In the genomic region with DNA sequence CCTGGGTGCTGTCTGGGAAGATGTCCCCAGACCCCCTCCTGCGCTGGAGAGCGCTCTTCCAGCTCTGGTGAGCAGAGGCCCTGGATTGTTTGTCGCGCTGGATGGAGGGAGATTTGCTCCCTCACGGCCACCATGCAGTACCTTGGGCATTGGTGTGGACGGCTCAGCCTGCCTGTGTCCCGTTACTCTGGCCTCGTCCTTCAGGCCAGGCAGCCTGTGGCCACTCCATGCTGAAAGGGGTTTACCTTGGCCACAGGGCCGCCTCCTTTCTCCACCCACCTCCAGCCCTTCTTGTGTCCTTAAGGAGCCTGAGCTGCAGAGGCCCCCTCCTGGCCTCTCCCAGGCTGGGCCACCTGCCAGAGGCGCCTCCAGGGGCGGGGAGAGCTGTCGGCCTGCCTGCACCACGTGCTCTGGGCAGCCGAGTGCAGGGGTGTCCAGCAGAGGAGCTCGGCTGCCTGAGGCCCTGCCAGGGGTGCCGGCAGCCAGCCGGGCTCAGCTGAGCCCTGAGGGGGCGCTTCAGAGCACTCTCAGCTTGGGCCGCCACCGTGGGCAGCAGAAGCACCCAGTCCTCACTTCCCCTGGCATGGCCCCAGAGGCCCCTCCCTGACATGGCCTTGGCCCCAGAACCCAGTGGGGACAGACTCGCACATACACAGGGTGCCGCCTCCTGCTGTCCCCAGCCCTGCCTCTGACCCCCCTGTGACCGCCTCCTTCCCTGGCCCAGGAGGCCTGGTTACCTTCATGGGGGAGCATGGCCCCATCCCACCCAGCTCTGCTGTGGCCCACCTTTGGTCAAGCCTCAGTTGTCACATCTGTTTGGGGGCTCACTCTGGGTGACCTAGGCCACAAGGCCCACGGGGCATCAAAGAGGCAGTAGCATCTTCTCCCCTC, we compare ENCODE assay signal across 8 cellular contexts. TPM values are rescaled to one million over a fixed set of nuclear protein-coding genes. Genes with fewer than 3 reads are reported as not detected.
DNase-seq lines count a peak whose midpoint lies in the region; ATAC-seq and TF ChIP-seq lines count a peak whose summit lies in the region.

No MANE protein-coding gene starts in this region.

- H3K27me3 Mint-ChIP-seq in MCF 10A (ENCODE audit: insufficient read depth, unreplicated experiment): no peaks in the 10 kb centered on the region

- H3K27ac ChIP-seq in tibial artery: peak overlapping the region; percentile 39 to 96

- H3K4me3 ChIP-seq in tibial artery: no peak overlapping the region

- CTCF ChIA-PET in MCF 10A (lab: Yijun Ruan, JAX): interaction anchor here (0.6 to 4.4 kb wide), 27 partner anchors 9 to 998 kb away, joined by 3 to 87 read pairs (median 4); no protein-coding TSS in a partner anchor

- H3K36me3 ChIP-seq in tibial artery: peaks cover 0 to 41% (median 26%) of the 10 kb centered on the region in 3 donors

- no TSS peak for BruUV-seq in MCF 10A (replicated peaks; lab: Mats Ljungman, UMichigan)

- H3K27ac Mint-ChIP-seq in MCF 10A (ENCODE audit: low read depth, unreplicated experiment): no peak overlapping the region

- H3K27me3 ChIP-seq in tibial artery: no peaks in the 10 kb centered on the region

- DNase-seq in D341Med (ENCODE audit: low spot score) (peak; percentile 57), M059J (ENCODE audit: low read depth) (peak; percentile 26), MCF 10A (ENCODE audit: unreplicated experiment) (peak; percentile 80), left lobe of liver (ENCODE audit: low spot score) (peak; percentile 72), tibial artery (peak; percentile 55 to 94), GDM1 (lab: John Stamatoyannopoulos, UW) (no peak), NOMO-1 (lab: John Stamatoyannopoulos, UW; ENCODE audit: unreplicated experiment in 2 of 2) (no peak)

- intact Hi-C loops in MCF 10A (cut with micrococcal nuclease): loop anchor here (5.0 kb wide), 1 partner anchor 1387 kb away; no protein-coding TSS in a partner anchor
- intact Hi-C loops in tibial artery (cut with DNase I; ENCODE audit: low total_unique reads): loop anchor here (5.0 to 10.0 kb wide), 3 partner anchors 347 to 840 kb away; partner anchors contain the start of gene CPT1A

- H3K4me3 Mint-ChIP-seq in MCF 10A (ENCODE audit: unreplicated experiment): peak overlapping the region; percentile 98

- no peaks in the 10 kb centered on the region for H3K9me3 ChIP-seq in tibial artery

- peak; percentile 41 for ATAC-seq in left lobe of liver
- no peak for ATAC-seq in GM21447 (IDR thresholded peaks at IDR 0.05; ENCODE audit: unreplicated experiment)

- H3K9me3 Mint-ChIP-seq in MCF 10A (ENCODE audit: unreplicated experiment): no peaks in the 10 kb centered on the region

- peaks cover 58% of the 10 kb centered on the region for H3K36me3 Mint-ChIP-seq in MCF 10A (ENCODE audit: insufficient read depth, unreplicated experiment)

- POLR2A ChIA-PET in MCF 10A (lab: Yijun Ruan, JAX): interaction anchor here (0.6 to 3.4 kb wide), 13 partner anchors 11 to 1031 kb away, joined by 3 to 32 read pairs (median 3); partner anchors contain the start of gene TPCN2

- H3K4me1 ChIP-seq in tibial artery: peaks cover 4 to 49% (median 35%) of the 10 kb centered on the region in 4 donors

- H3K4me1 Mint-ChIP-seq in MCF 10A (ENCODE audit: insufficient read depth, unreplicated experiment): peaks cover 8% of the 10 kb centered on the region

- TF ChIP-seq CTCF in MCF 10A (IDR thresholded peaks at IDR 0.05; ENCODE audit: unreplicated experiment): no peak
- peak; percentile 33 to 37 for TF ChIP-seq CTCF in tibial artery (IDR thresholded peaks at IDR 0.05)

RNA-seq across cellular contexts. Expression of gene CCND1, which starts 3.4 kb away (rescaled TPM):
- 76.0 and 91.0 TPM in 2 replicates for total RNA-seq in M059J (2014; rRNA removed; shearing (Covaris generic))
- total RNA-seq in MCF 10A (2022) (96.6 and 106 TPM in 2 replicates), left lobe of liver (82.6 TPM)

RNA-seq across cellular contexts. Expression of gene LTO1, which starts 30.8 kb away (rescaled TPM):
- 14.9 and 15.7 TPM in 2 replicates for total RNA-seq in M059J (2014; rRNA removed; shearing (Covaris generic))
- total RNA-seq in MCF 10A (2022) (31.5 and 34.2 TPM in 2 replicates), left lobe of liver (7.6 TPM)

RNA-seq across cellular contexts. Expression of gene FGF19, which starts 59.5 kb away (rescaled TPM):
- not detected in 2 replicates for total RNA-seq in M059J (2014; rRNA removed; shearing (Covaris generic))
- total RNA-seq in MCF 10A (2022): not detected in 2 replicates
- total RNA-seq in left lobe of liver: 0.15 TPM

Comparison
In these comparisons a context has a peak if more than half of its experiments do, and no peak if none do; other contexts are left out.
1. DNase-seq: peak in D341Med (single experiment), M059J (single experiment), MCF 10A (single experiment), left lobe of liver (single experiment) and tibial artery (2 of 2); none in GDM1 (single experiment) and NOMO-1 (0 of 2).